In genomic region chr10:8061274-8062211, GRCh38 we compare ENCODE assay signal across 10 cellular contexts. TPM values are rescaled to one million over a fixed set of nuclear protein-coding genes. Genes with fewer than 3 reads are reported as not detected.
DNase-seq lines count a peak whose midpoint lies in the region; ATAC-seq and TF ChIP-seq lines count a peak whose summit lies in the region.
"Had no signal": no experiment of that assay in that cellular context is flagged by ENCODE, and none has a peak within 500 bp of the region (broad histone marks: within the 10 kb centered on the region; RNA-seq: fewer than 3 reads in every experiment).

No MANE protein-coding gene starts in this region.

- peak overlapping the region; percentile 33; the same call in 1 of the 2 replicates for H3K27ac ChIP-seq in BLaER1
- H3K27ac ChIP-seq: C4-2B, SK-N-MC had no signal

- peaks cover 67% of the 10 kb centered on the region for H3K4me1 Mint-ChIP-seq in activated T-helper 17 cell treated with anti-CD3 and anti-CD28 coated beads, Interleukin-2, amount 50 U/mL, for 72 hours

- peak; percentile 29 for ATAC-seq in HG03442 (IDR thresholded peaks at IDR 0.05; ENCODE audit: unreplicated experiment)
- peak; percentile 57 for ATAC-seq in activated T-helper 17 cell treated with anti-CD3 and anti-CD28 coated beads, Interleukin-2, amount 50 U/mL, for 72 hours (replicated peaks)
- peak; percentile 47 for ATAC-seq in mucosa of descending colon

- H3K9ac ChIP-seq in BLaER1: no peak overlapping the region

- peak overlapping the region; percentile 68 for H3K4me2 ChIP-seq in BLaER1

- DNase-seq in mucosa of descending colon: peak in 1 of 3 donors; percentile 46
- DNase-seq in SHP77 treated with DMSO at 0.1 percent for 48 hours (lab: John Stamatoyannopoulos, UW): no peak
- DNase-seq in LoVo (ENCODE audit: low spot score): no peak
- no peak for DNase-seq in epidermal melanocyte (ENCODE audit: insufficient read length, low spot score)
- DNase-seq in NCI-H1417 (lab: John Stamatoyannopoulos, UW): no peak

- H3K36me3 ChIP-seq in BLaER1 (no peaks in the 10 kb centered on the region), mucosa of descending colon (ENCODE audit: low read depth) (no peaks in the 10 kb centered on the region)

- H3K36me3 Mint-ChIP-seq in activated T-helper 17 cell treated with anti-CD3 and anti-CD28 coated beads, Interleukin-2, amount 50 U/mL, for 72 hours (ENCODE audit: low read depth): peaks cover 100% of the 10 kb centered on the region

- H3K4me1 ChIP-seq in BLaER1: peaks cover 34% of the 10 kb centered on the region
- no peaks in the 10 kb centered on the region for H3K4me1 ChIP-seq in mucosa of descending colon (ENCODE audit: low read depth)

- peaks cover 5% of the 10 kb centered on the region; the same call in 1 of the 2 replicates for H4K20me1 ChIP-seq in BLaER1

- intact Hi-C loops in mucosa of descending colon (cut with DNase I, micrococcal nuclease): no loop called here

- H3K27ac Mint-ChIP-seq in activated T-helper 17 cell treated with anti-CD3 and anti-CD28 coated beads, Interleukin-2, amount 50 U/mL, for 72 hours: peak overlapping the region; percentile 96

- no peak overlapping the region for H3K4me3 ChIP-seq in BLaER1
- no peak overlapping the region for H3K4me3 ChIP-seq in mucosa of descending colon
- H3K4me3 ChIP-seq: SK-N-MC had no signal

- no peaks in the 10 kb centered on the region for H3K27me3 Mint-ChIP-seq in activated T-helper 17 cell treated with anti-CD3 and anti-CD28 coated beads, Interleukin-2, amount 50 U/mL, for 72 hours

- H3K27me3 ChIP-seq in BLaER1: peaks cover 37% of the 10 kb centered on the region

- TF ChIP-seq CTCF in mucosa of descending colon (IDR thresholded peaks at IDR 0.05): no peak

- H3K4me3 Mint-ChIP-seq in activated T-helper 17 cell treated with anti-CD3 and anti-CD28 coated beads, Interleukin-2, amount 50 U/mL, for 72 hours: peak overlapping the region; percentile 98

- no peaks in the 10 kb centered on the region for H3K9me3 Mint-ChIP-seq in activated T-helper 17 cell treated with anti-CD3 and anti-CD28 coated beads, Interleukin-2, amount 50 U/mL, for 72 hours

- H3K9me3 ChIP-seq in BLaER1 (no peaks in the 10 kb centered on the region), mucosa of descending colon (no peaks in the 10 kb centered on the region)

RNA-seq across cellular contexts. Expression of gene GATA3, which starts 7.1 kb away (rescaled TPM):
- 10 to 100 TPM; 14.2 to 25.2 TPM for total RNA-seq in activated T-helper 17 cell treated with anti-CD3 and anti-CD28 coated beads, Interleukin-2, amount 50 U/mL, for 72 hours
- total RNA-seq in mucosa of descending colon: under 1 TPM; 0.47 to 0.87 (median 0.55) TPM

Comparison
In these comparisons a context has a peak if more than half of its experiments do, and no peak if none do; other contexts are left out.
1. RNA of gene GATA3, which starts 7.1 kb away (total RNA-seq): 14.2 to 25.2 TPM in activated T-helper 17 cell treated with anti-CD3 and anti-CD28 coated beads, Interleukin-2, amount 50 U/mL, for 72 hours; 0.47 to 0.87 TPM in mucosa of descending colon; every median in the first group is over 4 times any median in the second.
2. Peak in every context shown above with its lines, with median percentiles within 50 percentile points of each other: ATAC-seq.